Comparison of ENCODE assay signal across 24 cellular contexts in the genomic region with DNA sequence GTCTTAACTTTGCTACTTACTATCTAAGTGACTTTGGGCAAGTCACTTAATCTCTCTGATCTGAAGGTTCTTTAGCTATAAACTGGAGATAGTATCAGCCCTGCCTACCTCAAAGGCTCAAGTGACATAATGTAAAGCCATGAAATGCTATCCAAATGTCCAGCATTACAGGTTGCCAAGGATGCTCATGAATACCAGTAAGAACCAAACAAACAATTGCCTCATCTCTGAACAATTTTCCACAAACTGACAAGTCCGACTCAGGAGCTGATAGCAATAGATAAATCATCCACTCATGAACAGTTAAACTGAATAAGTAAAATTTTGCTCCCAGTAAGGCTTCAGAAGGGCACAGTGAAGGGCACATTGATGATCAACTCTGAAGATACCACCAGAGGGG. TPM values are rescaled to one million over a fixed set of nuclear protein-coding genes. Genes with fewer than 3 reads are reported as not detected.
A peak's percentile ranks its signal among the peaks of the same experiment; 100 is the strongest.
DNase-seq lines count a peak whose midpoint lies in the region; TF ChIP-seq lines count a peak whose summit lies in the region.
"Had no signal": no experiment of that assay in that cellular context is flagged by ENCODE, and none has a peak within 500 bp of the region (broad histone marks: within the 10 kb centered on the region; RNA-seq: fewer than 3 reads in every experiment).

No MANE protein-coding gene starts in this region.

- no peak overlapping the region for H3K27ac ChIP-seq in brain microvascular endothelial cell
- H3K27ac ChIP-seq: BLaER1 treated with 17β-estradiol and CSF1 and Interleukin-3, amounts not matched to agents 10 nM and 100 nM; cardiac muscle cell; heart right ventricle; Peyer's patch had no signal

- no peak overlapping the region for H3K27ac Mint-ChIP-seq in activated naive CD8-positive, alpha-beta T cell treated with anti-CD3 and anti-CD28 coated beads for 36 hours
- H3K27ac Mint-ChIP-seq in chondrocyte (ENCODE audit: unreplicated experiment): no peak overlapping the region
- H3K27ac Mint-ChIP-seq: activated T-cell treated with anti-CD3 and anti-CD28 coated beads, Interleukin-2, amount 50 U/mL, for 72 hours; stimulated activated memory B cell treated with anti-CD40 and anti-IgM and Interleukin-4, amounts not matched to agents 10 μg/mL and 1 μg/mL and 100 μg/mL, for 72 hours had no signal

- H3K4me3 ChIP-seq in brain microvascular endothelial cell (ENCODE audit: low read depth, low read length): no peak overlapping the region
- H3K4me3 ChIP-seq: BLaER1 treated with 17β-estradiol and CSF1 and Interleukin-3, amounts not matched to agents 10 nM and 100 nM; cardiac muscle cell; heart right ventricle; Peyer's patch had no signal

- peak; percentile 42 for DNase-seq in EL
- DNase-seq in M059J (ENCODE audit: low read depth): peak; percentile 86
- peak; percentile 28 for DNase-seq in brain microvascular endothelial cell
- DNase-seq in kidney tubule cell (ENCODE audit: low spot score): peak; percentile 69
- no peak for DNase-seq in NCI-H510A treated with DMSO at 0.1 percent for 48 hours (lab: John Stamatoyannopoulos, UW)
- DNase-seq in activated naive CD8-positive, alpha-beta T cell treated with anti-CD3 and anti-CD28 coated beads for 36 hours: no peak
- DNase-seq in chondrocyte (ENCODE audit: low spot score): no peak
- no peak for DNase-seq in stimulated activated CD4-positive, alpha-beta T cell treated with anti-CD3 and anti-CD28 coated beads, Interleukin-4, amount 100 ng/mL, for 24 hours
- DNase-seq: activated CD4-positive, alpha-beta T cell treated with anti-CD3 and anti-CD28 coated beads for 48 hours; activated naive CD4-positive, alpha-beta T cell treated with Interleukin-2 at 50 U/mL for 16 hours; activated T-cell treated with anti-CD3 and anti-CD28 coated beads, Interleukin-2, amount 50 U/mL, for 72 hours; amygdala; Caco-2; heart right ventricle; KG1; mesendoderm; NCI-H1436 treated with DMSO at 0.1 percent for 48 hours; Peyer's patch; stimulated activated CD4-positive, alpha-beta T cell treated with anti-CD3 and anti-CD28 coated beads, Interleukin-2, amount 100 ng/mL, for 48 hours; T-helper 2 cell had no signal

- no peaks in the 10 kb centered on the region for H3K4me1 Mint-ChIP-seq in activated naive CD8-positive, alpha-beta T cell treated with anti-CD3 and anti-CD28 coated beads for 36 hours
- H3K4me1 Mint-ChIP-seq in chondrocyte (ENCODE audit: low read depth): peaks cover 3% of the 10 kb centered on the region
- H3K4me1 Mint-ChIP-seq: stimulated activated memory B cell treated with anti-CD40 and anti-IgM and Interleukin-4, amounts not matched to agents 10 μg/mL and 1 μg/mL and 100 μg/mL, for 72 hours had no signal

- no peak overlapping the region for H3K4me3 Mint-ChIP-seq in activated naive CD8-positive, alpha-beta T cell treated with anti-CD3 and anti-CD28 coated beads for 36 hours
- no peak overlapping the region for H3K4me3 Mint-ChIP-seq in chondrocyte (ENCODE audit: unreplicated experiment)
- H3K4me3 Mint-ChIP-seq: activated T-cell treated with anti-CD3 and anti-CD28 coated beads, Interleukin-2, amount 50 U/mL, for 72 hours; stimulated activated memory B cell treated with anti-CD40 and anti-IgM and Interleukin-4, amounts not matched to agents 10 μg/mL and 1 μg/mL and 100 μg/mL, for 72 hours had no signal

- no peaks in the 10 kb centered on the region for H3K9me3 Mint-ChIP-seq in activated naive CD8-positive, alpha-beta T cell treated with anti-CD3 and anti-CD28 coated beads for 36 hours
- H3K9me3 Mint-ChIP-seq in chondrocyte (ENCODE audit: low read depth): peaks cover 3% of the 10 kb centered on the region
- H3K9me3 Mint-ChIP-seq: activated T-cell treated with anti-CD3 and anti-CD28 coated beads, Interleukin-2, amount 50 U/mL, for 72 hours; stimulated activated memory B cell treated with anti-CD40 and anti-IgM and Interleukin-4, amounts not matched to agents 10 μg/mL and 1 μg/mL and 100 μg/mL, for 72 hours had no signal

- no peaks in the 10 kb centered on the region for H3K36me3 ChIP-seq in brain microvascular endothelial cell (replicated peaks)
- H3K36me3 ChIP-seq: BLaER1 treated with 17β-estradiol and CSF1 and Interleukin-3, amounts not matched to agents 10 nM and 100 nM; cardiac muscle cell; heart right ventricle; Peyer's patch had no signal

- no peaks in the 10 kb centered on the region for H3K27me3 Mint-ChIP-seq in activated naive CD8-positive, alpha-beta T cell treated with anti-CD3 and anti-CD28 coated beads for 36 hours
- peaks cover 6% of the 10 kb centered on the region for H3K27me3 Mint-ChIP-seq in chondrocyte (ENCODE audit: low read depth)

- TF ChIP-seq CTCF in brain microvascular endothelial cell (IDR thresholded peaks at IDR 0.05; ENCODE audit: low read depth, low read length, missing control alignments) (no peak), chondrocyte (IDR thresholded peaks at IDR 0.05) (no peak)

- H3K27me3 ChIP-seq in brain microvascular endothelial cell (replicated peaks): no peaks in the 10 kb centered on the region
- H3K27me3 ChIP-seq: BLaER1 treated with 17β-estradiol and CSF1 and Interleukin-3, amounts not matched to agents 10 nM and 100 nM; cardiac muscle cell; Peyer's patch had no signal

- in situ Hi-C loops in brain microvascular endothelial cell (cut with HindIII; ENCODE audit: low pct_ligation_motif_present, low sequenced_read_pairs): no loop called here

- no peaks in the 10 kb centered on the region for H3K36me3 Mint-ChIP-seq in activated naive CD8-positive, alpha-beta T cell treated with anti-CD3 and anti-CD28 coated beads for 36 hours
- no peaks in the 10 kb centered on the region for H3K36me3 Mint-ChIP-seq in chondrocyte (ENCODE audit: low read depth)
- H3K36me3 Mint-ChIP-seq: stimulated activated memory B cell treated with anti-CD40 and anti-IgM and Interleukin-4, amounts not matched to agents 10 μg/mL and 1 μg/mL and 100 μg/mL, for 72 hours had no signal

RNA-seq across cellular contexts. Expression of a gene that starts 51.5 kb away (rescaled TPM):
- total RNA-seq in M059J (2014; rRNA removed; shearing (Covaris generic)): 0.32 and 2.2 TPM in 2 replicates
- total RNA-seq in activated naive CD8-positive, alpha-beta T cell treated with anti-CD3 and anti-CD28 coated beads for 36 hours: not detected
- total RNA-seq in chondrocyte: 0.75 TPM in 1 of 3 replicates, not detected in the others
- total RNA-seq: activated T-cell treated with anti-CD3 and anti-CD28 coated beads, Interleukin-2, amount 50 U/mL, for 72 hours; Caco-2; cardiac muscle cell; heart right ventricle; HT-29; Peyer's patch had no signal

Comparison
In these comparisons a context has a peak if more than half of its experiments do, and no peak if none do; other contexts are left out.
1. DNase-seq: peak in EL (single experiment), M059J (single experiment), brain microvascular endothelial cell (single experiment) and kidney tubule cell (single experiment); none in NCI-H510A treated with DMSO at 0.1 percent for 48 hours (single experiment), activated naive CD8-positive, alpha-beta T cell treated with anti-CD3 and anti-CD28 coated beads for 36 hours (single experiment), chondrocyte (single experiment) and stimulated activated CD4-positive, alpha-beta T cell treated with anti-CD3 and anti-CD28 coated beads, Interleukin-4, amount 100 ng/mL, for 24 hours (single experiment).